In the genomic region with DNA sequence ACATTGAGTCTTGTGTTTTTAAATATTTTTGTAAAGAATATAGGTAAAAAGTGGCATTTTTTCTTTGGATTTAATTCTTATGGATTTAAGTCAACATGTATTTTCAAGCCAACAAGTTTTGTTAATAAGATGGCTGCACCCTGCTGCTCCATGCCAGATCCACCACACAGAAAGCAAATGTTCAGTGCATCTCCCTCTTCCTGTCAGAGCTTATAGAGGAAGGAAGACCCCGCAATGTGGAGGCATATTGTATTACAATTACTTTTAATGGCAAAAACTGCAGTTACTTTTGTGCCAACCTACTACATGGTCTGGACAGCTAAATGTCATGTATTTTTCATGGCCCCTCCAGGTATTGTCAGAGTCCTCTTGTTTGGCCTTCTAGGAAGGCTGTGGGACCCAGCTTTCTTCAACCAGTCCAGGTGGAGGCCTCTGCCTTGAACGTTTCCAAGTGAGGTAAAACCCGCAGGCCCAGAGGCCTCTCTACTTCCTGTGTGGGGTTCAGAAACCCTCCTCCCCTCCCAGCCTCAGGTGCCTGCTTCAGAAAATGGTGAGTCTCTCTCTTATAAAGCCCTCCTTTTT, we compare ENCODE assay signal across 11 cellular contexts. TPM values are rescaled to one million over a fixed set of nuclear protein-coding genes. Genes with fewer than 3 reads are reported as not detected.
DNase-seq lines count a peak whose midpoint lies in the region; ATAC-seq and TF ChIP-seq lines count a peak whose summit lies in the region.
"Had no signal": no experiment of that assay in that cellular context is flagged by ENCODE, and none has a peak within 500 bp of the region (broad histone marks: within the 10 kb centered on the region; RNA-seq: fewer than 3 reads in every experiment).

A gene (plus strand): TSS at position 504 of the 582 bp plus-strand sequence. CDS start 223 bp downstream, outside the sequence.

- peaks cover 58% of the 10 kb centered on the region for H3K4me1 Mint-ChIP-seq in activated T-helper 1 cell treated with anti-CD3 and anti-CD28 coated beads, Interleukin-12 subunit alpha, Interleukin-12 subunit beta, Interleukin-2, Interleukin-4 antibody, amounts not matched to agents 30 ng/mL and 10 ng/mL and 1 ng/mL, durations not matched to agents 14 hours and 24 hours and 36 hours (ENCODE audit: low read depth)
- H3K4me1 Mint-ChIP-seq in natural killer cell = peaks cover 49 to 81% of the 10 kb centered on the region in 2 donors
- H3K4me1 Mint-ChIP-seq: nephron had no signal

- peaks cover 19% of the 10 kb centered on the region for H3K27me3 ChIP-seq in transverse colon

- H3K36me3 ChIP-seq in transverse colon = no peaks in the 10 kb centered on the region

- peak within 1 kb of the TSS in 2 of 4 donors; percentile 0 to 23 for H3K4me3 ChIP-seq in transverse colon

- TF ChIP-seq POLR2A in transverse colon (IDR thresholded peaks at IDR 0.05) = no peak

- 52 to 70% methylated on average over 3 of the region's 3 CpGs for WGBS in transverse colon (ENCODE audit: low coverage in 1 of 2), 2 donors

- TF ChIP-seq EP300 in transverse colon (IDR thresholded peaks at IDR 0.05; ENCODE audit: low read depth) = no peak

- in situ Hi-C loops in transverse colon (cut with MboI; ENCODE audit: low pct_ligation_motif_present in 1 of 4, low pct_unique_long_range_greater_than_20kb in 1 of 4, low sequenced_read_pairs in 3 of 4) = no loop called here
- in situ Hi-C loops in GM13977 (cut with MboI; ENCODE audit: low pct_unique_long_range_greater_than_20kb, low sequenced_read_pairs, unreplicated experiment) = no loop called here

- H3K27ac ChIP-seq in transverse colon = peak within 1 kb of the TSS; percentile 10 to 53 (median 32)

- H3K27ac Mint-ChIP-seq in activated T-helper 1 cell treated with anti-CD3 and anti-CD28 coated beads, Interleukin-12 subunit alpha, Interleukin-12 subunit beta, Interleukin-2, Interleukin-4 antibody, amounts not matched to agents 30 ng/mL and 10 ng/mL and 1 ng/mL, durations not matched to agents 14 hours and 24 hours and 36 hours = peak within 1 kb of the TSS; percentile 98
- peak within 1 kb of the TSS; percentile 92 to 98 for H3K27ac Mint-ChIP-seq in natural killer cell
- H3K27ac Mint-ChIP-seq: nephron had no signal

- ATAC-seq in natural killer cell = peak; percentile 29 to 58 (median 52)
- ATAC-seq in HG02870 (IDR thresholded peaks at IDR 0.05; ENCODE audit: unreplicated experiment) = no peak

- H3K36me3 Mint-ChIP-seq in activated T-helper 1 cell treated with anti-CD3 and anti-CD28 coated beads, Interleukin-12 subunit alpha, Interleukin-12 subunit beta, Interleukin-2, Interleukin-4 antibody, amounts not matched to agents 30 ng/mL and 10 ng/mL and 1 ng/mL, durations not matched to agents 14 hours and 24 hours and 36 hours (ENCODE audit: low read depth) = peaks cover 43% of the 10 kb centered on the region
- H3K36me3 Mint-ChIP-seq in natural killer cell = no peaks in the 10 kb centered on the region

- H3K27me3 Mint-ChIP-seq in activated T-helper 1 cell treated with anti-CD3 and anti-CD28 coated beads, Interleukin-12 subunit alpha, Interleukin-12 subunit beta, Interleukin-2, Interleukin-4 antibody, amounts not matched to agents 30 ng/mL and 10 ng/mL and 1 ng/mL, durations not matched to agents 14 hours and 24 hours and 36 hours (ENCODE audit: insufficient read depth) = no peaks in the 10 kb centered on the region
- H3K27me3 Mint-ChIP-seq in natural killer cell (ENCODE audit: low read depth in 2 of 2) = no peaks in the 10 kb centered on the region

- peak within 1 kb of the TSS; percentile 99 for H3K4me3 Mint-ChIP-seq in activated T-helper 1 cell treated with anti-CD3 and anti-CD28 coated beads, Interleukin-12 subunit alpha, Interleukin-12 subunit beta, Interleukin-2, Interleukin-4 antibody, amounts not matched to agents 30 ng/mL and 10 ng/mL and 1 ng/mL, durations not matched to agents 14 hours and 24 hours and 36 hours
- peak within 1 kb of the TSS; percentile 82 for H3K4me3 Mint-ChIP-seq in natural killer cell
- H3K4me3 Mint-ChIP-seq: nephron had no signal

- H3K9me3 Mint-ChIP-seq in activated T-helper 1 cell treated with anti-CD3 and anti-CD28 coated beads, Interleukin-12 subunit alpha, Interleukin-12 subunit beta, Interleukin-2, Interleukin-4 antibody, amounts not matched to agents 30 ng/mL and 10 ng/mL and 1 ng/mL, durations not matched to agents 14 hours and 24 hours and 36 hours = no peaks in the 10 kb centered on the region
- H3K9me3 Mint-ChIP-seq in natural killer cell = no peaks in the 10 kb centered on the region
- H3K9me3 Mint-ChIP-seq: nephron had no signal

- intact Hi-C loops in activated T-helper 1 cell treated with anti-CD3 and anti-CD28 coated beads, Interleukin-12 subunit alpha, Interleukin-12 subunit beta, Interleukin-2, Interleukin-4 antibody, amounts not matched to agents 30 ng/mL and 10 ng/mL and 1 ng/mL, durations not matched to agents 14 hours and 24 hours and 36 hours (cut with micrococcal nuclease) = loop anchor here (1.0 to 2.0 kb wide), 3 partner anchors 53 to 134 kb away; a partner anchor contains a TSS
- intact Hi-C loops in natural killer cell (cut with micrococcal nuclease) (no loop called here), transverse colon (cut with DNase I; ENCODE audit: low total_unique reads) (no loop called here)

- DNase-seq in T-helper 2 cell (peak in 4 of 5 experiments; percentile 36 to 91 (median 59)), natural killer cell (peak; percentile 29), transverse colon (peak; percentile 26), NCI-H345 treated with DMSO at 0.1 percent for 48 hours (lab: John Stamatoyannopoulos, UW; ENCODE audit: unreplicated experiment) (no peak), GM13977 (ENCODE audit: low spot score) (no peak), SW 1271 (lab: John Stamatoyannopoulos, UW) (no peak)
- peak; percentile 60 for DNase-seq in activated T-helper 1 cell treated with anti-CD3 and anti-CD28 coated beads, Interleukin-12 subunit alpha, Interleukin-12 subunit beta, Interleukin-2, Interleukin-4 antibody, amounts not matched to agents 30 ng/mL and 10 ng/mL and 1 ng/mL, durations not matched to agents 14 hours and 24 hours and 36 hours (ENCODE audit: low spot score)
- DNase-seq: hippocampal formation, NCI-H2107 had no signal

- TF ChIP-seq CTCF in natural killer cell (IDR thresholded peaks at IDR 0.05) = no peak
- no peak for TF ChIP-seq CTCF in transverse colon (IDR thresholded peaks at IDR 0.05)
- TF ChIP-seq CTCF in GM13977 (IDR thresholded peaks at IDR 0.05; ENCODE audit: extremely low read depth, insufficient read depth, missing control alignments) = no peak

- no peaks in the 10 kb centered on the region for H3K4me1 ChIP-seq in transverse colon

- no peaks in the 10 kb centered on the region for H3K9me3 ChIP-seq in transverse colon

RNA-seq across cellular contexts. Expression of the gene that starts here (rescaled TPM):
- total RNA-seq in activated T-helper 1 cell treated with anti-CD3 and anti-CD28 coated beads, Interleukin-12 subunit alpha, Interleukin-12 subunit beta, Interleukin-2, Interleukin-4 antibody, amounts not matched to agents 30 ng/mL and 10 ng/mL and 1 ng/mL, durations not matched to agents 14 hours and 24 hours and 36 hours = 630 and 646 TPM in 2 replicates
- total RNA-seq in natural killer cell (100 to 1,000 TPM in 2 of 3 donors, 10 to 100 TPM in 1; 31.6 to 322 (median 155) TPM), transverse colon (1 to 10 TPM in 3 of 4 donors, under 1 TPM in 1; 0.80 to 7.1 (median 5.3) TPM)

Comparison
In these comparisons a context has a peak if more than half of its experiments do, and no peak if none do; other contexts are left out.
1. RNA of the gene that starts here (total RNA-seq): 630 to 646 TPM in activated T-helper 1 cell treated with anti-CD3 and anti-CD28 coated beads, Interleukin-12 subunit alpha, Interleukin-12 subunit beta, Interleukin-2, Interleukin-4 antibody, amounts not matched to agents 30 ng/mL and 10 ng/mL and 1 ng/mL, durations not matched to agents 14 hours and 24 hours and 36 hours and 31.6 to 322 TPM in natural killer cell; 0.80 to 7.1 TPM in transverse colon; every median in the first group is over 4 times any median in the second.
2. DNase-seq: peak in T-helper 2 cell (4 of 5), activated T-helper 1 cell treated with anti-CD3 and anti-CD28 coated beads, Interleukin-12 subunit alpha, Interleukin-12 subunit beta, Interleukin-2, Interleukin-4 antibody, amounts not matched to agents 30 ng/mL and 10 ng/mL and 1 ng/mL, durations not matched to agents 14 hours and 24 hours and 36 hours (single experiment), natural killer cell (single experiment) and transverse colon (single experiment); none in NCI-H345 treated with DMSO at 0.1 percent for 48 hours (single experiment), GM13977 (single experiment) and SW 1271 (0 of 2).